2 cellular contexts compared by ENCODE assay signal in genomic region chr15:71337197-71337845, GRCh38.
TF ChIP-seq lines count a peak whose summit lies in the region.

No MANE protein-coding gene starts in this region.

TF ChIP-seq in IMR-90, 13 proteins besides CTCF, POLR2A, EP300 and RAD21:
- TF ChIP-seq ELK1 (IDR thresholded peaks at IDR 0.05; ENCODE audit: borderline replicate concordance, low read depth, low read length) (no peak), NFE2L2 (IDR thresholded peaks at IDR 0.05; ENCODE audit: low read depth, low read length) (no peak), BHLHE40 (IDR thresholded peaks at IDR 0.05; ENCODE audit: low read depth, low read length) (no peak), RFX5 (IDR thresholded peaks at IDR 0.05; ENCODE audit: low read depth, low read length) (no peak), MAZ (IDR thresholded peaks at IDR 0.05; ENCODE audit: borderline replicate concordance, low read depth, low read length) (no peak), MAFK (IDR thresholded peaks at IDR 0.05; ENCODE audit: low read depth, low read length) (no peak), SMC3 (IDR thresholded peaks at IDR 0.05; ENCODE audit: low read depth, low read length) (no peak), CEBPB (IDR thresholded peaks at IDR 0.05; ENCODE audit: low read depth, low read length) (no peak), MXI1 (IDR thresholded peaks at IDR 0.05; ENCODE audit: borderline replicate concordance, low read depth, low read length) (no peak), CHD1 (IDR thresholded peaks at IDR 0.05; ENCODE audit: low read depth, low read length) (no peak), USF2 (IDR thresholded peaks at IDR 0.05; ENCODE audit: low read depth, low read length) (no peak), FOS (IDR thresholded peaks at IDR 0.05; ENCODE audit: low read depth, low read length) (no peak), RCOR1 (IDR thresholded peaks at IDR 0.05; ENCODE audit: insufficient replicate concordance, low read length) (no peak)

TF ChIP-seq in H1, 55 proteins besides CTCF, POLR2A, EP300 and RAD21:
- TF ChIP-seq SAP30 (IDR thresholded peaks at IDR 0.05; ENCODE audit: insufficient read depth, insufficient replicate concordance, low read length) (no peak), SP1 (IDR thresholded peaks at IDR 0.05; ENCODE audit: low read depth, low read length) (peak; percentile 40; the same call in 1 of the 2 replicates), HDAC2 (IDR thresholded peaks at IDR 0.05; ENCODE audit: borderline replicate concordance in 1 of 2, low read depth in 2 of 2, low read length in 2 of 2) (peak; percentile 14 to 22; a peak in 1 of 4 replicates), MAX (IDR thresholded peaks at IDR 0.05) (peak; percentile 24; the same call in 1 of the 2 replicates), MAFK (IDR thresholded peaks at IDR 0.05; ENCODE audit: low read depth, low read length) (no peak), SP2 (IDR thresholded peaks at IDR 0.05; ENCODE audit: low read length) (no peak), ATF3 (IDR thresholded peaks at IDR 0.05; ENCODE audit: insufficient read depth, low read depth, low read length) (no peak), TCF12 (IDR thresholded peaks at IDR 0.05; ENCODE audit: low read depth, low read length) (no peak), ASH2L (IDR thresholded peaks at IDR 0.05; ENCODE audit: low read length) (peak; percentile 58), KDM5A (IDR thresholded peaks at IDR 0.05; ENCODE audit: low read length) (no peak), ATF2 (IDR thresholded peaks at IDR 0.05; ENCODE audit: low read length) (no peak), CHD2 (IDR thresholded peaks at IDR 0.05; ENCODE audit: low read length) (no peak), E2F6 (IDR thresholded peaks at IDR 0.05) (peak; percentile 12; the same call in 1 of the 2 replicates)
